In genomic region chr7:92133133-92133736, GRCh38 we compare ENCODE assay signal across 8 cellular contexts. TPM values are rescaled to one million over a fixed set of nuclear protein-coding genes. Genes with fewer than 3 reads are reported as not detected.
DNase-seq lines count a peak whose midpoint lies in the region; ATAC-seq and TF ChIP-seq lines count a peak whose summit lies in the region.

No MANE protein-coding gene starts in this region.

- H3K4me1 Mint-ChIP-seq in activated naive CD4-positive, alpha-beta T cell treated with anti-CD3 and anti-CD28 coated beads, Interleukin-2, amount 10 ng/mL, durations not matched to agents 7 days and 5 days = peaks cover 49% of the 10 kb centered on the region
- H3K4me1 Mint-ChIP-seq in glutamatergic neuron (ENCODE audit: low read depth, unreplicated experiment) = peaks cover 23% of the 10 kb centered on the region

- peak; percentile 18 for ATAC-seq in HG03354 (IDR thresholded peaks at IDR 0.05; ENCODE audit: poor library complexity, severe bottlenecking, unreplicated experiment)
- ATAC-seq in HG02642 (IDR thresholded peaks at IDR 0.05; ENCODE audit: poor library complexity, unreplicated experiment) = no peak

- TF ChIP-seq EP300 in sigmoid colon (IDR thresholded peaks at IDR 0.05) = no peak

- peaks cover 32% of the 10 kb centered on the region for H3K36me3 Mint-ChIP-seq in activated naive CD4-positive, alpha-beta T cell treated with anti-CD3 and anti-CD28 coated beads, Interleukin-2, amount 10 ng/mL, durations not matched to agents 7 days and 5 days
- no peaks in the 10 kb centered on the region for H3K36me3 Mint-ChIP-seq in glutamatergic neuron (ENCODE audit: unreplicated experiment)

- no peak for TF ChIP-seq CTCF in VCaP (conservative IDR thresholded peaks at IDR 0.05)
- no peak for TF ChIP-seq CTCF in glutamatergic neuron (IDR thresholded peaks at IDR 0.05; ENCODE audit: partially characterized antibody, unreplicated experiment)
- no peak for TF ChIP-seq CTCF in sigmoid colon (IDR thresholded peaks at IDR 0.05)

- H3K27ac ChIP-seq in VCaP (peak overlapping the region; percentile 97), sigmoid colon (peak overlapping the region; percentile 87 to 95 (median 92))

- no peak for TF ChIP-seq POLR2A in sigmoid colon (IDR thresholded peaks at IDR 0.05)

- H3K4me1 ChIP-seq in sigmoid colon = peaks cover 0 to 21% (median 10%) of the 10 kb centered on the region in 4 donors

- peaks cover 8% of the 10 kb centered on the region for H3K27me3 Mint-ChIP-seq in activated naive CD4-positive, alpha-beta T cell treated with anti-CD3 and anti-CD28 coated beads, Interleukin-2, amount 10 ng/mL, durations not matched to agents 7 days and 5 days
- peaks cover 16% of the 10 kb centered on the region for H3K27me3 Mint-ChIP-seq in glutamatergic neuron (ENCODE audit: unreplicated experiment)

- intact Hi-C loops in sigmoid colon (cut with DNase I) = loop anchor here (5.0 to 10.0 kb wide), 4 partner anchors 112 to 394 kb away; partner anchors contain the start of genes ANKIB1, GATAD1, KRIT1 and MTERF1

- H3K4me3 Mint-ChIP-seq in activated naive CD4-positive, alpha-beta T cell treated with anti-CD3 and anti-CD28 coated beads, Interleukin-2, amount 10 ng/mL, durations not matched to agents 7 days and 5 days = peak overlapping the region; percentile 96
- H3K4me3 Mint-ChIP-seq in glutamatergic neuron (ENCODE audit: unreplicated experiment) = peak overlapping the region; percentile 97

- H3K27ac Mint-ChIP-seq in activated naive CD4-positive, alpha-beta T cell treated with anti-CD3 and anti-CD28 coated beads, Interleukin-2, amount 10 ng/mL, durations not matched to agents 7 days and 5 days = peak overlapping the region; percentile 99
- H3K27ac Mint-ChIP-seq in glutamatergic neuron (ENCODE audit: unreplicated experiment) = peak overlapping the region; percentile 100

- H3K9me3 Mint-ChIP-seq in activated naive CD4-positive, alpha-beta T cell treated with anti-CD3 and anti-CD28 coated beads, Interleukin-2, amount 10 ng/mL, durations not matched to agents 7 days and 5 days = peaks cover 3% of the 10 kb centered on the region
- peaks cover 18% of the 10 kb centered on the region for H3K9me3 Mint-ChIP-seq in glutamatergic neuron (ENCODE audit: unreplicated experiment)

- CTCF ChIA-PET in activated naive CD4-positive, alpha-beta T cell treated with anti-CD3 and anti-CD28 coated beads, Interleukin-2, amount 10 ng/mL, durations not matched to agents 7 days and 5 days (lab: Charles Lee) = interaction anchor here (0.7 to 1.5 kb wide), 2 partner anchors 27 to 314 kb away, joined by 3 to 5 read pairs; partner anchors contain the start of gene GATAD1

- H3K4me3 ChIP-seq in sigmoid colon = peak overlapping the region; percentile 78 to 91 (median 84)

- 26 to 40% methylated on average over 15 of the region's 15 CpGs for WGBS in sigmoid colon, 2 donors

- H3K36me3 ChIP-seq in sigmoid colon = peaks cover 0 to 23% (median 2%) of the 10 kb centered on the region in 4 donors

- H3K27me3 ChIP-seq in sigmoid colon = no peaks in the 10 kb centered on the region

- DNase-seq in activated naive CD4-positive, alpha-beta T cell treated with anti-CD3 and anti-CD28 coated beads, Interleukin-2, amount 10 ng/mL, durations not matched to agents 7 days and 5 days = no peak
- no peak for DNase-seq in activated naive CD4-positive, alpha-beta T cell treated with anti-CD3 and anti-CD28 coated beads, Interleukin-2, amount 50 U/mL, for 16 hours
- DNase-seq in glutamatergic neuron (no peak), sigmoid colon (no peak)
- no peak for DNase-seq in activated CD8-positive, alpha-beta memory T cell treated with anti-CD3 and anti-CD28 coated beads for 24 hours

- H3K9me3 ChIP-seq in sigmoid colon = no peaks in the 10 kb centered on the region

RNA-seq across cellular contexts. Expression of gene CYP51A1, which starts 1.0 kb away (rescaled TPM):
- 207 TPM for total RNA-seq in glutamatergic neuron (ENCODE audit: unreplicated experiment)
- 10 to 100 TPM; 17.7 to 27.8 (median 25.1) TPM for total RNA-seq in sigmoid colon
- 10 to 100 TPM; 11.4 to 86.8 (median 24.3) TPM for polyA plus RNA-seq in sigmoid colon

RNA-seq across cellular contexts. Expression of gene LRRD1, which starts 45.7 kb away (rescaled TPM):
- total RNA-seq in glutamatergic neuron (ENCODE audit: unreplicated experiment) = 0.15 TPM
- under 1 TPM in 2 of 4 donors, not detected in 2; under 0.01 to 0.83 TPM for total RNA-seq in sigmoid colon
- under 1 TPM in 1 of 3 donors, not detected in 2; 0.04 TPM for polyA plus RNA-seq in sigmoid colon
